8 cellular contexts compared by ENCODE assay signal in genomic region chr19:38499532-38499931, GRCh38.
"Had no signal": no experiment of that assay in that cellular context is flagged by ENCODE, and none has a peak within 500 bp of the region (broad histone marks: within the 10 kb centered on the region; RNA-seq: fewer than 3 reads in every experiment).

No MANE protein-coding gene starts in this region.

- H3K27ac Mint-ChIP-seq: IgD-negative memory B cell had no signal

- H3K4me3 ChIP-seq: K562 had no signal

- H3K27ac ChIP-seq: HL-60 had no signal

- H3K4me3 Mint-ChIP-seq: IgD-negative memory B cell had no signal

- DNase-seq: IMR-90, KBM-7, KG1 had no signal

- FAIRE-seq: HepG2, HTR-8/SVneo, K562 had no signal

- H3K36me3 Mint-ChIP-seq: IgD-negative memory B cell had no signal

- ATAC-seq: HepG2, K562 had no signal
